10 cellular contexts compared by ENCODE assay signal in genomic region chr2:216497382-216497781, GRCh38. TPM values are rescaled to one million over a fixed set of nuclear protein-coding genes. Genes with fewer than 3 reads are reported as not detected.
DNase-seq lines count a peak whose midpoint lies in the region; ATAC-seq and TF ChIP-seq lines count a peak whose summit lies in the region.
"Had no signal": no experiment of that assay in that cellular context is flagged by ENCODE, and none has a peak within 500 bp of the region (broad histone marks: within the 10 kb centered on the region; RNA-seq: fewer than 3 reads in every experiment).

No MANE protein-coding gene starts in this region.

- no peaks in the 10 kb centered on the region for H3K27me3 Mint-ChIP-seq in CD4-positive, CD25-positive, alpha-beta regulatory T cell
- no peaks in the 10 kb centered on the region for H3K27me3 Mint-ChIP-seq in chondrocyte (ENCODE audit: low read depth)
- no peaks in the 10 kb centered on the region for H3K27me3 Mint-ChIP-seq in nephron (ENCODE audit: low read depth)

- H3K9me3 Mint-ChIP-seq in CD4-positive, CD25-positive, alpha-beta regulatory T cell, result no peaks in the 10 kb centered on the region
- no peaks in the 10 kb centered on the region for H3K9me3 Mint-ChIP-seq in chondrocyte (ENCODE audit: low read depth)
- no peaks in the 10 kb centered on the region for H3K9me3 Mint-ChIP-seq in nephron

- H3K36me3 ChIP-seq in CD4-positive, CD25-positive, alpha-beta regulatory T cell (ENCODE audit: control insufficient read depth, insufficient read depth, low read length), result peaks cover 27% of the 10 kb centered on the region
- peaks cover 34% of the 10 kb centered on the region for H3K36me3 ChIP-seq in HUES64 (ENCODE audit: insufficient read depth, low read length)

- no peak for DNase-seq in CD4-positive, CD25-positive, alpha-beta regulatory T cell
- DNase-seq in chondrocyte (ENCODE audit: low spot score) (no peak), caudate nucleus (lab: John Stamatoyannopoulos, UW) (no peak), T1000 (lab: John Stamatoyannopoulos, UW) (no peak)
- DNase-seq: amygdala had no signal

- H3K4me1 Mint-ChIP-seq in CD4-positive, CD25-positive, alpha-beta regulatory T cell, result peaks cover 25 to 45% (median 37%) of the 10 kb centered on the region in 4 donors
- H3K4me1 Mint-ChIP-seq in chondrocyte (ENCODE audit: low read depth), result peaks cover 78% of the 10 kb centered on the region
- peaks cover 69% of the 10 kb centered on the region for H3K4me1 Mint-ChIP-seq in nephron

- no peak overlapping the region for H3K27ac ChIP-seq in CD4-positive, CD25-positive, alpha-beta regulatory T cell (ENCODE audit: insufficient read depth, low read length, poor library complexity, severe bottlenecking)
- H3K27ac ChIP-seq in HUES64 (ENCODE audit: low read depth, low read length) (no peak overlapping the region), caudate nucleus (ENCODE audit: low read depth, low read length) (no peak overlapping the region)
- H3K27ac ChIP-seq: SJCRH30 had no signal

- H3K4me3 Mint-ChIP-seq in CD4-positive, CD25-positive, alpha-beta regulatory T cell, result peak overlapping the region; percentile 93 to 99 (median 98)
- H3K4me3 Mint-ChIP-seq in chondrocyte (ENCODE audit: unreplicated experiment), result peak overlapping the region; percentile 86
- H3K4me3 Mint-ChIP-seq in nephron, result peak overlapping the region; percentile 98 to 100 (median 99)

- no peaks in the 10 kb centered on the region for H3K9me3 ChIP-seq in CD4-positive, CD25-positive, alpha-beta regulatory T cell (ENCODE audit: control insufficient read depth in 2 of 2, low read length in 2 of 2)
- no peaks in the 10 kb centered on the region for H3K9me3 ChIP-seq in HUES64 (ENCODE audit: insufficient read depth, low read depth, low read length)
- H3K9me3 ChIP-seq: SJCRH30 had no signal

- peaks cover 28% of the 10 kb centered on the region for H3K36me3 Mint-ChIP-seq in CD4-positive, CD25-positive, alpha-beta regulatory T cell
- peaks cover 29% of the 10 kb centered on the region for H3K36me3 Mint-ChIP-seq in chondrocyte (ENCODE audit: low read depth)
- peaks cover 32% of the 10 kb centered on the region for H3K36me3 Mint-ChIP-seq in nephron (ENCODE audit: low read depth)

- TF ChIP-seq CTCF in chondrocyte (IDR thresholded peaks at IDR 0.05) (no peak), nephron (IDR thresholded peaks at IDR 0.05; ENCODE audit: unreplicated experiment in 3 of 3) (no peak)

- peaks cover 36% of the 10 kb centered on the region for H3K4me1 ChIP-seq in CD4-positive, CD25-positive, alpha-beta regulatory T cell (ENCODE audit: control insufficient read depth, insufficient read depth, low read length, poor library complexity, severe bottlenecking)
- peaks cover 30% of the 10 kb centered on the region for H3K4me1 ChIP-seq in HUES64 (ENCODE audit: insufficient read depth, low read length)
- H3K4me1 ChIP-seq: SJCRH30 had no signal

- ATAC-seq in CD4-positive, CD25-positive, alpha-beta regulatory T cell (ENCODE audit: low read depth in 2 of 2), result no peak
- ATAC-seq in HG03175 (IDR thresholded peaks at IDR 0.05; ENCODE audit: unreplicated experiment) (no peak), GM18867 (IDR thresholded peaks at IDR 0.05; ENCODE audit: unreplicated experiment) (no peak)

- peak overlapping the region in 2 of 3 donors; percentile 32 to 98 for H3K27ac Mint-ChIP-seq in CD4-positive, CD25-positive, alpha-beta regulatory T cell
- peak overlapping the region; percentile 85 for H3K27ac Mint-ChIP-seq in chondrocyte (ENCODE audit: unreplicated experiment)
- peak overlapping the region; percentile 96 to 99 (median 99) for H3K27ac Mint-ChIP-seq in nephron

- H3K4me3 ChIP-seq in CD4-positive, CD25-positive, alpha-beta regulatory T cell (ENCODE audit: low read depth, low read length), result peak overlapping the region; percentile 93
- peak overlapping the region; percentile 91 for H3K4me3 ChIP-seq in HUES64 (ENCODE audit: low read length)

- peak overlapping the region; percentile 99; the same call in 1 of the 2 replicates for H3K9ac ChIP-seq in HUES64 (ENCODE audit: low read depth, low read length)

- WGBS in HUES64, result 97% methylated on average over 3 of the region's 3 CpGs

- H3K27me3 ChIP-seq in CD4-positive, CD25-positive, alpha-beta regulatory T cell (ENCODE audit: control insufficient read depth, insufficient read depth, low read length), result no peaks in the 10 kb centered on the region
- H3K27me3 ChIP-seq in HUES64 (ENCODE audit: insufficient read depth, low read length), result no peaks in the 10 kb centered on the region
- H3K27me3 ChIP-seq: SJCRH30 had no signal

RNA-seq across cellular contexts. Expression of gene RPL37A, which starts 1.3 kb away (rescaled TPM):
- 2,531 TPM for total RNA-seq in CD4-positive, CD25-positive, alpha-beta regulatory T cell
- polyA plus RNA-seq in CD4-positive, CD25-positive, alpha-beta regulatory T cell, result 1,000 to 10,000 TPM; 3,362 to 4,158 (median 3,782) TPM
- 1,793 TPM for polyA plus RNA-seq in HUES64 (2013, experiment 1 of 2)
- polyA plus RNA-seq in HUES64 (2013, experiment 2 of 2), result 1,889 TPM
- total RNA-seq in chondrocyte, result 2,015 to 2,317 TPM (median 2,049 TPM) in 3 replicates
